In genomic region chr1:87457408-87457807, GRCh38 we compare ENCODE assay signal across 20 cellular contexts.
DNase-seq lines count a peak whose midpoint lies in the region; ATAC-seq, FAIRE-seq and TF ChIP-seq lines count a peak whose summit lies in the region.
"Had no signal": no experiment of that assay in that cellular context is flagged by ENCODE, and none has a peak within 500 bp of the region (broad histone marks: within the 10 kb centered on the region; RNA-seq: fewer than 3 reads in every experiment).

No MANE protein-coding gene starts in this region.

- no peak overlapping the region for H2BK15ac ChIP-seq in IMR-90 (ENCODE audit: low read depth, low read length)

- TF ChIP-seq EP300 in A549 (IDR thresholded peaks at IDR 0.05) = no peak

- in situ Hi-C loops in IMR-90 (cut with MboI; ENCODE audit: low sequenced_read_pairs) = no loop called here

- H4K8ac ChIP-seq in IMR-90 (ENCODE audit: low read depth in 2 of 2, low read length in 2 of 2) = no peak overlapping the region

- H2AK5ac ChIP-seq in IMR-90 (ENCODE audit: low read depth, low read length) = no peak overlapping the region

- H3K9me1 ChIP-seq in IMR-90 (ENCODE audit: insufficient read depth, low read length) = no peaks in the 10 kb centered on the region

- H2BK120ac ChIP-seq in IMR-90 (ENCODE audit: low read depth, low read length) = no peak overlapping the region

- H3K56ac ChIP-seq in IMR-90 (ENCODE audit: extremely low read depth, insufficient read depth, low read length) = no peak overlapping the region

- no peaks in the 10 kb centered on the region for H3K36me3 ChIP-seq in IMR-90 (ENCODE audit: control insufficient read depth, insufficient read depth, low read length)
- no peaks in the 10 kb centered on the region for H3K36me3 ChIP-seq in osteoblast (ENCODE audit: insufficient read depth, low read length)
- H3K36me3 ChIP-seq: BLaER1 treated with 17β-estradiol and CSF1 and Interleukin-3, amounts not matched to agents 10 nM and 100 nM had no signal

- WGBS in A549 (ENCODE audit: missing lambda C conversion rate) = 50% methylated on average over 2 of the region's 2 CpGs
- WGBS in IMR-90 (ENCODE audit: extremely low coverage in 2 of 2, insufficient read length in 1 of 2), 2 experiments = no CpG with 5 or more reads among the region's 2 CpGs

- TF ChIP-seq POLR2A in A549 (IDR thresholded peaks at IDR 0.05; ENCODE audit: low read length) (no peak), IMR-90 (IDR thresholded peaks at IDR 0.05; ENCODE audit: low read depth, low read length) (no peak)

- H3K79me2 ChIP-seq in osteoblast (ENCODE audit: insufficient read depth, low read length) = no peaks in the 10 kb centered on the region

- no peak for FAIRE-seq in A549 (lab: Jason Lieb, UNC)
- FAIRE-seq: A204.1, D721Med, G401.6, GM12891, GM18507 had no signal

- H3K27ac ChIP-seq in A549 = no peak overlapping the region
- H3K27ac ChIP-seq in IMR-90 (ENCODE audit: insufficient read depth, low read length) = no peak overlapping the region
- H3K27ac ChIP-seq in osteoblast (ENCODE audit: low read depth, low read length) = no peak overlapping the region
- H3K27ac ChIP-seq: BLaER1 treated with 17β-estradiol and CSF1 and Interleukin-3, amounts not matched to agents 10 nM and 100 nM; C4-2B had no signal

- H3K18ac ChIP-seq in IMR-90 (ENCODE audit: low read depth, low read length) = no peak overlapping the region

- H3K4me1 ChIP-seq in A549 (no peaks in the 10 kb centered on the region), IMR-90 (ENCODE audit: control insufficient read depth, insufficient read depth, low read length) (no peaks in the 10 kb centered on the region), osteoblast (ENCODE audit: insufficient read depth, low read length) (no peaks in the 10 kb centered on the region)
- H3K4me1 ChIP-seq: Caco-2 had no signal

- no peak for ATAC-seq in A549
- no peak for ATAC-seq in IMR-90 (ENCODE audit: low read depth)
- ATAC-seq: CD8-positive, alpha-beta T cell had no signal

- DNase-seq in A549 (ENCODE audit: low read depth in 1 of 2, low spot score in 1 of 2) (no peak), IMR-90 (no peak), osteoblast (ENCODE audit: insufficient read length, low spot score, missing footprints) (peak; percentile 26), NCI-H128 (lab: John Stamatoyannopoulos, UW; ENCODE audit: unreplicated experiment) (no peak), T-helper 9 cell (no peak)
- DNase-seq: 8988T; AML-193; Caco-2; Calu3; CD4-positive, alpha-beta T cell; CD8-positive, alpha-beta T cell; DMS79 treated with DMSO at 0.1 percent for 48 hours; GF-D8 had no signal

- H3K4ac ChIP-seq in IMR-90 (ENCODE audit: low read depth, low read length) = no peak overlapping the region

- no peaks in the 10 kb centered on the region for H3K79me1 ChIP-seq in IMR-90 (ENCODE audit: low read depth in 1 of 2, low read length in 2 of 2)

- H3K9me3 ChIP-seq in A549 = no peaks in the 10 kb centered on the region; the same call in 2 of the 3 replicates
- H3K9me3 ChIP-seq in IMR-90 (ENCODE audit: control insufficient read depth, insufficient read depth, low read length) = no peaks in the 10 kb centered on the region
- H3K9me3 ChIP-seq in osteoblast (ENCODE audit: low read depth, low read length) = no peaks in the 10 kb centered on the region
- H3K9me3 ChIP-seq: Caco-2 had no signal

- dilution Hi-C loops in IMR-90 (cut with HindIII; ENCODE audit: low sequenced_read_pairs, unreplicated experiment) = no loop called here

- TF ChIP-seq CTCF in A549 (IDR thresholded peaks at IDR 0.05) (no peak), IMR-90 (conservative IDR thresholded peaks at IDR 0.05; ENCODE audit: low read depth, low read length) (no peak), osteoblast (IDR thresholded peaks at IDR 0.05; ENCODE audit: extremely low read depth, low read depth, low read length) (no peak)

- no peak overlapping the region for H2AFZ ChIP-seq in IMR-90 (replicated peaks; ENCODE audit: low read length, poor library complexity)
- H2AFZ ChIP-seq in osteoblast (ENCODE audit: low read length) = no peak overlapping the region

- BruUV-seq in IMR-90 (replicated peaks; lab: Mats Ljungman, UMichigan) = no TSS peak

- H2AK9ac ChIP-seq in IMR-90 (replicated peaks; ENCODE audit: low read depth, low read length, poor library complexity) = no peak overlapping the region

- no peak overlapping the region for H3K23ac ChIP-seq in IMR-90 (ENCODE audit: low read depth, low read length)

- no peak for TF ChIP-seq RAD21 in A549 (conservative IDR thresholded peaks at IDR 0.05 in 1 of 2, IDR thresholded peaks at IDR 0.05 in 1 of 2)
- TF ChIP-seq RAD21 in IMR-90 (IDR thresholded peaks at IDR 0.05; ENCODE audit: low read length) = no peak

- H4K5ac ChIP-seq in IMR-90 (ENCODE audit: low read depth, low read length) = no peak overlapping the region

- POLR2A ChIA-PET in A549 (lab: Yijun Ruan, JAX) = no interaction called here
- POLR2A ChIA-PET in IMR-90 (lab: Charles Lee; ENCODE audit: unreplicated experiment) = no interaction called here

- no peak overlapping the region for H3K14ac ChIP-seq in IMR-90 (replicated peaks; ENCODE audit: low read depth, low read length)

- intact Hi-C loops in IMR-90 (cut with micrococcal nuclease) = no loop called here

- no peak overlapping the region for H3K9ac ChIP-seq in IMR-90 (ENCODE audit: low read depth, low read length)
- H3K9ac ChIP-seq: BLaER1 treated with 17β-estradiol and CSF1 and Interleukin-3, amounts not matched to agents 10 nM and 100 nM had no signal

- no peak overlapping the region for H4K91ac ChIP-seq in IMR-90 (ENCODE audit: insufficient read depth, low read depth, low read length)

- no peak overlapping the region for H2BK5ac ChIP-seq in IMR-90 (ENCODE audit: low read depth, low read length, poor library complexity, severe bottlenecking)

- H4K20me1 ChIP-seq in IMR-90 (ENCODE audit: insufficient read depth, low read length) = no peaks in the 10 kb centered on the region
- H4K20me1 ChIP-seq in osteoblast (ENCODE audit: insufficient read depth, low read length) = no peaks in the 10 kb centered on the region
- H4K20me1 ChIP-seq: BLaER1 treated with 17β-estradiol and CSF1 and Interleukin-3, amounts not matched to agents 10 nM and 100 nM had no signal

- H3K27me3 ChIP-seq in IMR-90 (ENCODE audit: control insufficient read depth, insufficient read depth, low read length) (no peaks in the 10 kb centered on the region), osteoblast (ENCODE audit: insufficient read depth, low read length) (no peaks in the 10 kb centered on the region)
- H3K27me3 ChIP-seq: BLaER1 treated with 17β-estradiol and CSF1 and Interleukin-3, amounts not matched to agents 10 nM and 100 nM had no signal

- no peak overlapping the region for H3K4me2 ChIP-seq in A549
- no peak overlapping the region for H3K4me2 ChIP-seq in IMR-90 (ENCODE audit: low read depth, low read length)
- no peak overlapping the region for H3K4me2 ChIP-seq in osteoblast (ENCODE audit: insufficient read depth, low read length)
- H3K4me2 ChIP-seq: BLaER1 treated with 17β-estradiol and CSF1 and Interleukin-3, amounts not matched to agents 10 nM and 100 nM had no signal

- H2BK20ac ChIP-seq in IMR-90 (ENCODE audit: low read depth, low read length) = no peak overlapping the region

- CTCF ChIA-PET in A549 (lab: Yijun Ruan, JAX) = no interaction called here
- CTCF ChIA-PET in IMR-90 (lab: Yijun Ruan, JAX) = no interaction called here

- no peak overlapping the region for H3K4me3 ChIP-seq in A549
- H3K4me3 ChIP-seq in IMR-90 (ENCODE audit: insufficient read depth, low read depth, low read length) = no peak overlapping the region
- no peak overlapping the region for H3K4me3 ChIP-seq in osteoblast (ENCODE audit: insufficient read depth, low read length)
- H3K4me3 ChIP-seq: BLaER1 treated with 17β-estradiol and CSF1 and Interleukin-3, amounts not matched to agents 10 nM and 100 nM had no signal

TF ChIP-seq in A549, 52 proteins besides CTCF, POLR2A, EP300 and RAD21:
- TF ChIP-seq MAFK (IDR thresholded peaks at IDR 0.05; ENCODE audit: partially characterized antibody) = peak; percentile 22
- TF ChIP-seq HEYL (CRISPR knock-in tag; IDR thresholded peaks at IDR 0.05) = no peak

TF ChIP-seq in IMR-90, 13 proteins besides CTCF, POLR2A, EP300 and RAD21:
- TF ChIP-seq CEBPB (IDR thresholded peaks at IDR 0.05; ENCODE audit: low read depth, low read length) (no peak), MAFK (IDR thresholded peaks at IDR 0.05; ENCODE audit: low read depth, low read length) (peak; percentile 35; the same call in 1 of the 2 replicates)
